ENCODE assay signal across 9 cellular contexts in genomic region chr22:30705710-30706651, GRCh38. TPM values are rescaled to one million over a fixed set of nuclear protein-coding genes. Genes with fewer than 3 reads are reported as not detected.
DNase-seq lines count a peak whose midpoint lies in the region; ATAC-seq and TF ChIP-seq lines count a peak whose summit lies in the region.
"Had no signal": no experiment of that assay in that cellular context is flagged by ENCODE, and none has a peak within 500 bp of the region (broad histone marks: within the 10 kb centered on the region; RNA-seq: fewer than 3 reads in every experiment).

No MANE protein-coding gene starts in this region.

- H3K27me3 ChIP-seq in psoas muscle (ENCODE audit: insufficient read depth in 3 of 3, low read length in 2 of 3), result no peaks in the 10 kb centered on the region
- H3K27me3 ChIP-seq in right atrium auricular region, result no peaks in the 10 kb centered on the region
- H3K27me3 ChIP-seq: right lobe of liver had no signal

- peak overlapping the region; percentile 58 for H3K27ac Mint-ChIP-seq in activated T-cell treated with anti-CD3 and anti-CD28 coated beads, Interleukin-2, amount 50 U/mL, for 72 hours
- H3K27ac Mint-ChIP-seq in naive thymus-derived CD8-positive, alpha-beta T cell, result peak overlapping the region in 2 of 10 donors; percentile 16 to 27

- H3K4me3 Mint-ChIP-seq in activated T-cell treated with anti-CD3 and anti-CD28 coated beads, Interleukin-2, amount 50 U/mL, for 72 hours, result peak overlapping the region; percentile 47 to 56
- no peak overlapping the region for H3K4me3 Mint-ChIP-seq in naive thymus-derived CD8-positive, alpha-beta T cell

- H3K9me3 Mint-ChIP-seq in activated T-cell treated with anti-CD3 and anti-CD28 coated beads, Interleukin-2, amount 50 U/mL, for 72 hours, result no peaks in the 10 kb centered on the region
- H3K9me3 Mint-ChIP-seq in naive thymus-derived CD8-positive, alpha-beta T cell, result no peaks in the 10 kb centered on the region

- H3K4me3 ChIP-seq in psoas muscle (no peak overlapping the region), right atrium auricular region (no peak overlapping the region)
- H3K4me3 ChIP-seq: right lobe of liver had no signal

- H3K4me1 Mint-ChIP-seq in activated T-cell treated with anti-CD3 and anti-CD28 coated beads, Interleukin-2, amount 50 U/mL, for 72 hours (ENCODE audit: low read depth), result peaks cover 29% of the 10 kb centered on the region
- peaks cover 0 to 4% (median 1%) of the 10 kb centered on the region in 4 donors for H3K4me1 Mint-ChIP-seq in naive thymus-derived CD8-positive, alpha-beta T cell

- peaks cover 14% of the 10 kb centered on the region for H3K4me1 ChIP-seq in psoas muscle
- H3K4me1 ChIP-seq in right atrium auricular region, result no peaks in the 10 kb centered on the region
- H3K4me1 ChIP-seq: right lobe of liver had no signal

- ATAC-seq in GM18520 (IDR thresholded peaks at IDR 0.05; ENCODE audit: unreplicated experiment) (peak; percentile 63), psoas muscle (peak; percentile 83 to 94 (median 90))
- ATAC-seq in activated T-cell treated with anti-CD3 and anti-CD28 coated beads, Interleukin-2, amount 50 U/mL, for 72 hours (replicated peaks in 1 of 2), result peak; percentile 87 to 93
- no peak for ATAC-seq in naive thymus-derived CD8-positive, alpha-beta T cell
- ATAC-seq: right lobe of liver had no signal

- DNase-seq in A172 (ENCODE audit: low spot score), result peak; percentile 63
- DNase-seq in HS-5 (ENCODE audit: low read depth), result peak; percentile 90
- DNase-seq in activated T-cell treated with anti-CD3 and anti-CD28 coated beads, Interleukin-2, amount 50 U/mL, for 72 hours, result peak; percentile 43 to 58
- DNase-seq in psoas muscle, result peak in 1 of 2 donors; percentile 18
- no peak for DNase-seq in naive thymus-derived CD8-positive, alpha-beta T cell
- DNase-seq in right atrium auricular region (ENCODE audit: low spot score), result no peak
- DNase-seq in globus pallidus (ENCODE audit: low spot score), result no peak

- TF ChIP-seq CTCF in psoas muscle (IDR thresholded peaks at IDR 0.05) (no peak), right atrium auricular region (IDR thresholded peaks at IDR 0.05) (no peak)

- no peaks in the 10 kb centered on the region for H3K27me3 Mint-ChIP-seq in activated T-cell treated with anti-CD3 and anti-CD28 coated beads, Interleukin-2, amount 50 U/mL, for 72 hours (ENCODE audit: low read depth)
- peaks cover 0 to 5% (median 0%) of the 10 kb centered on the region in 5 donors for H3K27me3 Mint-ChIP-seq in naive thymus-derived CD8-positive, alpha-beta T cell

- peaks cover 0 to 2% of the 10 kb centered on the region in 2 donors for H3K36me3 Mint-ChIP-seq in activated T-cell treated with anti-CD3 and anti-CD28 coated beads, Interleukin-2, amount 50 U/mL, for 72 hours (ENCODE audit: insufficient read depth in 2 of 2)
- H3K36me3 Mint-ChIP-seq in naive thymus-derived CD8-positive, alpha-beta T cell, result no peaks in the 10 kb centered on the region

- 27 to 58% (median 35%) methylated on average over 11 of the region's 11 CpGs for WGBS in psoas muscle, 3 donors

- intact Hi-C loops in psoas muscle (cut with DNase I), result no loop called here

- H3K27ac ChIP-seq in psoas muscle (peak overlapping the region; percentile 63), right atrium auricular region (no peak overlapping the region)
- H3K27ac ChIP-seq: right lobe of liver had no signal

- H3K9me3 ChIP-seq in psoas muscle (no peaks in the 10 kb centered on the region), right atrium auricular region (no peaks in the 10 kb centered on the region)
- H3K9me3 ChIP-seq: right lobe of liver had no signal

- H3K36me3 ChIP-seq in psoas muscle (ENCODE audit: insufficient read depth in 1 of 2, low read depth in 1 of 2) (no peaks in the 10 kb centered on the region), right atrium auricular region (no peaks in the 10 kb centered on the region)
- H3K36me3 ChIP-seq: right lobe of liver had no signal

- POLR2A ChIA-PET in naive thymus-derived CD8-positive, alpha-beta T cell (lab: Charles Lee), result interaction anchor here (0.6 kb wide), 1 partner anchor 409 kb away, joined by 3 read pairs; no protein-coding TSS in a partner anchor

RNA-seq across cellular contexts. Expression of gene OSBP2, which starts 11.3 kb away (rescaled TPM):
- total RNA-seq in A172 (2014; rRNA removed; shearing (Covaris generic)), result 4.7 and 6.5 TPM in 2 replicates
- total RNA-seq in activated T-cell treated with anti-CD3 and anti-CD28 coated beads, Interleukin-2, amount 50 U/mL, for 72 hours, result 10 to 100 TPM in 1 of 2 donors, 1 to 10 TPM in 1; 7.2 to 11.9 TPM
- total RNA-seq in psoas muscle (1 to 10 TPM; 2.5 to 8.2 (median 3.3) TPM), right atrium auricular region (10 to 100 TPM in 1 of 2 donors, 1 to 10 TPM in 1; 4.0 to 16.8 TPM)
- 1 to 10 TPM in 2 of 3 donors, under 1 TPM in 1; 0.27 to 1.7 (median 1.4) TPM for polyA plus RNA-seq in psoas muscle
- total RNA-seq in naive thymus-derived CD8-positive, alpha-beta T cell, result 1 to 10 TPM; 1.3 to 1.8 TPM
- polyA plus RNA-seq in naive thymus-derived CD8-positive, alpha-beta T cell, result under 1 TPM; 0.60 to 0.75 (median 0.70) TPM

RNA-seq across cellular contexts. Expression of gene DUSP18, which starts 38.3 kb away (rescaled TPM):
- total RNA-seq in A172 (2014; rRNA removed; shearing (Covaris generic)), result 2.7 and 4.7 TPM in 2 replicates
- 10 to 100 TPM in 1 of 2 donors, 1 to 10 TPM in 1; 9.7 to 14.3 TPM for total RNA-seq in activated T-cell treated with anti-CD3 and anti-CD28 coated beads, Interleukin-2, amount 50 U/mL, for 72 hours
- total RNA-seq in psoas muscle, result 1 to 10 TPM in 3 of 4 donors, under 1 TPM in 1; 0.69 to 1.6 (median 1.3) TPM
- 1 to 10 TPM in 2 of 3 donors, under 1 TPM in 1; 0.65 to 3.8 (median 1.5) TPM for polyA plus RNA-seq in psoas muscle
- total RNA-seq in naive thymus-derived CD8-positive, alpha-beta T cell, result 10 to 100 TPM; 14.8 to 18.6 TPM
- polyA plus RNA-seq in naive thymus-derived CD8-positive, alpha-beta T cell, result 1 to 10 TPM; 5.1 to 7.8 (median 6.6) TPM
- 1 to 10 TPM; 1.8 to 4.9 TPM for total RNA-seq in right atrium auricular region

Comparison
In these comparisons a context has a peak if more than half of its experiments do, and no peak if none do; other contexts are left out.
1. DNase-seq: peak in A172 (single experiment), HS-5 (single experiment) and activated T-cell treated with anti-CD3 and anti-CD28 coated beads, Interleukin-2, amount 50 U/mL, for 72 hours (2 of 2); none in naive thymus-derived CD8-positive, alpha-beta T cell (0 of 10), right atrium auricular region (single experiment) and globus pallidus (single experiment).
2. ATAC-seq: peak in GM18520 (single experiment), activated T-cell treated with anti-CD3 and anti-CD28 coated beads, Interleukin-2, amount 50 U/mL, for 72 hours (2 of 2) and psoas muscle (4 of 4); none in naive thymus-derived CD8-positive, alpha-beta T cell (0 of 2).
3. H3K4me3 Mint-ChIP-seq: peak in activated T-cell treated with anti-CD3 and anti-CD28 coated beads, Interleukin-2, amount 50 U/mL, for 72 hours (2 of 2); none in naive thymus-derived CD8-positive, alpha-beta T cell (0 of 10).